Comparison of ENCODE assay signal across 10 cellular contexts in genomic region chr15:37015025-37015424, GRCh38.
DNase-seq lines count a peak whose midpoint lies in the region; ATAC-seq and TF ChIP-seq lines count a peak whose summit lies in the region.
"Had no signal": no experiment of that assay in that cellular context is flagged by ENCODE, and none has a peak within 500 bp of the region (broad histone marks: within the 10 kb centered on the region; RNA-seq: fewer than 3 reads in every experiment).

No MANE protein-coding gene starts in this region.

- peaks cover 0 to 41% (median 7%) of the 10 kb centered on the region in 3 donors for H3K4me1 ChIP-seq in esophagus squamous epithelium

- no peak for TF ChIP-seq POLR2A in esophagus squamous epithelium (IDR thresholded peaks at IDR 0.05)

- TF ChIP-seq CTCF in GM06990 (IDR thresholded peaks at IDR 0.05; ENCODE audit: insufficient read depth, low read length, poor library complexity, severe bottlenecking), result no peak
- no peak for TF ChIP-seq CTCF in esophagus squamous epithelium (IDR thresholded peaks at IDR 0.05)
- TF ChIP-seq CTCF in omental fat pad (IDR thresholded peaks at IDR 0.05), result no peak

- no peaks in the 10 kb centered on the region for H3K27me3 ChIP-seq in GM06990 (replicated peaks; ENCODE audit: control insufficient read depth, insufficient read depth, low read length)
- H3K27me3 ChIP-seq in esophagus squamous epithelium, result no peaks in the 10 kb centered on the region
- H3K27me3 ChIP-seq: neutrophil had no signal

- no peak for DNase-seq in GM06990 (ENCODE audit: extremely low read depth, insufficient read length)
- DNase-seq in NCI-H526 treated with DMSO at 0.1 percent for 48 hours (lab: John Stamatoyannopoulos, UW), result peak; percentile 26
- no peak for DNase-seq in esophagus squamous epithelium (lab: John Stamatoyannopoulos, UW)
- no peak for DNase-seq in omental fat pad (ENCODE audit: low spot score)
- no peak for DNase-seq in RKO (ENCODE audit: low spot score)
- DNase-seq in AG08396 (ENCODE audit: low spot score), result no peak
- DNase-seq in activated CD8-positive, alpha-beta memory T cell treated with anti-CD3 and anti-CD28 coated beads, Interleukin-2, amount 50 U/mL, for 4 hours, result no peak

- peak; percentile 48 for ATAC-seq in omental fat pad (ENCODE audit: low FRiP score)
- no peak for ATAC-seq in GM21515 (IDR thresholded peaks at IDR 0.05; ENCODE audit: unreplicated experiment)
- ATAC-seq: Panc1 had no signal

- 21 to 38% methylated on average over 9 of the region's 9 CpGs for WGBS in esophagus squamous epithelium, 2 donors

- H3K36me3 ChIP-seq in GM06990 (ENCODE audit: control insufficient read depth, insufficient read depth, low read length) (no peaks in the 10 kb centered on the region), esophagus squamous epithelium (no peaks in the 10 kb centered on the region)
- H3K36me3 ChIP-seq: neutrophil had no signal

- intact Hi-C loops in esophagus squamous epithelium (cut with DNase I), result no loop called here

- H3K4me3 ChIP-seq in GM06990 (replicated peaks; ENCODE audit: low read depth, low read length) (peak overlapping the region; percentile 31), esophagus squamous epithelium (no peak overlapping the region)

- no peaks in the 10 kb centered on the region for H3K9me3 ChIP-seq in esophagus squamous epithelium
- H3K9me3 ChIP-seq: neutrophil had no signal

- H3K27ac ChIP-seq in esophagus squamous epithelium, result peak overlapping the region in 3 of 4 donors; percentile 53 to 74 (median 70)
- H3K27ac ChIP-seq: neutrophil had no signal
